Comparison of ENCODE assay signal across 8 cellular contexts in the genomic region with DNA sequence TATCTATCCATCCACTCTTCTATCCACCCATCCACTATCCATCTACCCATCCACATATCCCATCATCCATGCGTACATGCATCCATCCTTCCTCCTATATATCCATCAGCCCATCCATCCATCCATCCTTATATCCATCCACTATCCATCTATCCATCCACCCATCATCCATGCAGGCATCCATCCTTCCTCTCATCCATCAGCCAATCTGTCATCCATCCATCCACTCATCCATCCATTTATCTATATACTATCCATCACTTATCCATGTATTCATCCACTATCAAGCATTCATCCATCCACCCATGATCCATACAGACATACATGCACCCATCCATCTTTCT.
"Had no signal": no experiment of that assay in that cellular context is flagged by ENCODE, and none has a peak within 500 bp of the region (broad histone marks: within the 10 kb centered on the region; RNA-seq: fewer than 3 reads in every experiment).

No MANE protein-coding gene starts in this region.

- H3K9ac ChIP-seq: KMS-11 had no signal

- DNase-seq: IMR-90, KBM-7, KG1 had no signal

- H3K27ac ChIP-seq: HL-60, KMS-11 had no signal

- H3K4me2 ChIP-seq: KMS-11 had no signal

- H3K4me3 ChIP-seq: K562 had no signal

- FAIRE-seq: HepG2, HTR-8/SVneo, K562 had no signal
